In genomic region chr12:132317233-132317938, GRCh38 we compare ENCODE assay signal across 20 cellular contexts. TPM values are rescaled to one million over a fixed set of nuclear protein-coding genes. Genes with fewer than 3 reads are reported as not detected.
DNase-seq lines count a peak whose midpoint lies in the region; ATAC-seq and TF ChIP-seq lines count a peak whose summit lies in the region.
"Had no signal": no experiment of that assay in that cellular context is flagged by ENCODE, and none has a peak within 500 bp of the region (broad histone marks: within the 10 kb centered on the region; RNA-seq: fewer than 3 reads in every experiment).

No MANE protein-coding gene starts in this region.

- DNase-seq in left ventricle myocardium superior (peak; percentile 7), right atrium auricular region (ENCODE audit: low spot score) (no peak), glutamatergic neuron (peak; percentile 2), neural progenitor cell (ENCODE audit: low spot score) (no peak), spleen (peak; percentile 61), adrenal gland (no peak)
- DNase-seq: ACHN; BE2C; C1 segment of cervical spinal cord; CD4-positive, CD25-positive, alpha-beta regulatory T cell; CD8-positive, alpha-beta memory T cell; COR-L47; DMS 273 treated with DMSO at 0.1 percent for 48 hours; DMS53; DND-41; EL; GM23248 had no signal

- H3K4me3 ChIP-seq in right atrium auricular region (no peak overlapping the region), neural progenitor cell (no peak overlapping the region), spleen (no peak overlapping the region), adrenal gland (no peak overlapping the region)
- H3K4me3 ChIP-seq: GM23248, HAP-1 had no signal

- H3K4me1 ChIP-seq in right atrium auricular region (no peaks in the 10 kb centered on the region), neural progenitor cell (no peaks in the 10 kb centered on the region), spleen (peaks cover 0 to 1% (median 0%) of the 10 kb centered on the region in 6 donors), adrenal gland (replicated peaks in 1 of 2) (no peaks in the 10 kb centered on the region)
- H3K4me1 ChIP-seq: BE2C, HAP-1 had no signal

- H3F3A ChIP-seq in neural progenitor cell (ENCODE audit: low read depth): no peaks in the 10 kb centered on the region

- H3K4me2 ChIP-seq in neural progenitor cell: no peak overlapping the region

- no peaks in the 10 kb centered on the region for H3K9me3 Mint-ChIP-seq in glutamatergic neuron (ENCODE audit: unreplicated experiment)
- H3K9me3 Mint-ChIP-seq in neural progenitor cell: no peaks in the 10 kb centered on the region

- no peak for ATAC-seq in left ventricle myocardium superior
- no peak for ATAC-seq in GM21367 (IDR thresholded peaks at IDR 0.05; ENCODE audit: unreplicated experiment)

- H3K36me3 ChIP-seq in right atrium auricular region (no peaks in the 10 kb centered on the region), neural progenitor cell (no peaks in the 10 kb centered on the region), spleen (no peaks in the 10 kb centered on the region), adrenal gland (replicated peaks in 1 of 2) (no peaks in the 10 kb centered on the region)
- H3K36me3 ChIP-seq: BE2C, HAP-1 had no signal

- H3K4me1 Mint-ChIP-seq in glutamatergic neuron (ENCODE audit: low read depth, unreplicated experiment): peaks cover 3% of the 10 kb centered on the region
- H3K4me1 Mint-ChIP-seq in neural progenitor cell: no peaks in the 10 kb centered on the region
- H3K4me1 Mint-ChIP-seq: CD4-positive, CD25-positive, alpha-beta regulatory T cell; CD8-positive, alpha-beta memory T cell had no signal

- H3K4me3 Mint-ChIP-seq in glutamatergic neuron (ENCODE audit: unreplicated experiment): no peak overlapping the region
- peak overlapping the region; percentile 21 for H3K4me3 Mint-ChIP-seq in neural progenitor cell
- H3K4me3 Mint-ChIP-seq: CD4-positive, CD25-positive, alpha-beta regulatory T cell; CD8-positive, alpha-beta memory T cell had no signal

- no peaks in the 10 kb centered on the region for H3K36me3 Mint-ChIP-seq in glutamatergic neuron (ENCODE audit: unreplicated experiment)
- H3K36me3 Mint-ChIP-seq in neural progenitor cell: no peaks in the 10 kb centered on the region
- H3K36me3 Mint-ChIP-seq: CD4-positive, CD25-positive, alpha-beta regulatory T cell had no signal

- TF ChIP-seq CTCF in right atrium auricular region (IDR thresholded peaks at IDR 0.05) (no peak), glutamatergic neuron (IDR thresholded peaks at IDR 0.05; ENCODE audit: partially characterized antibody, unreplicated experiment) (no peak), neural progenitor cell (IDR thresholded peaks at IDR 0.05) (no peak), spleen (IDR thresholded peaks at IDR 0.05 in 8 of 11, conservative IDR thresholded peaks at IDR 0.05 in 3 of 11) (no peak), adrenal gland (IDR thresholded peaks at IDR 0.05) (no peak)

- WGBS in spleen, 5 donors: 77 to 88% (median 83%) methylated on average over 18 to 19 of the region's 19 CpGs
- WGBS in adrenal gland, 4 donors: 74 to 82% (median 77%) methylated on average over 18 to 19 of the region's 19 CpGs

- H3K27me3 Mint-ChIP-seq in glutamatergic neuron (ENCODE audit: unreplicated experiment): peaks cover 10% of the 10 kb centered on the region
- H3K27me3 Mint-ChIP-seq in neural progenitor cell (ENCODE audit: insufficient read depth, low read depth): peaks cover 10% of the 10 kb centered on the region
- H3K27me3 Mint-ChIP-seq: CD4-positive, CD25-positive, alpha-beta regulatory T cell had no signal

- no peaks in the 10 kb centered on the region for H3K79me2 ChIP-seq in neural progenitor cell (ENCODE audit: low read depth)

- TF ChIP-seq POLR2A in spleen (IDR thresholded peaks at IDR 0.05): no peak
- TF ChIP-seq POLR2A in adrenal gland (IDR thresholded peaks at IDR 0.05): no peak

- H3K27ac Mint-ChIP-seq in glutamatergic neuron (ENCODE audit: unreplicated experiment) (no peak overlapping the region), neural progenitor cell (no peak overlapping the region)
- H3K27ac Mint-ChIP-seq: CD4-positive, CD25-positive, alpha-beta regulatory T cell; CD8-positive, alpha-beta memory T cell had no signal

- H3K27ac ChIP-seq in right atrium auricular region (no peak overlapping the region), neural progenitor cell (no peak overlapping the region), spleen (no peak overlapping the region), adrenal gland (no peak overlapping the region)
- H3K27ac ChIP-seq: GM23248 had no signal

- H3K9me3 ChIP-seq in right atrium auricular region (no peaks in the 10 kb centered on the region), neural progenitor cell (ENCODE audit: low read depth) (no peaks in the 10 kb centered on the region), spleen (peaks cover 0 to 7% (median 4%) of the 10 kb centered on the region in 8 donors), adrenal gland (replicated peaks in 1 of 3) (no peaks in the 10 kb centered on the region)
- H3K9me3 ChIP-seq: BE2C, HAP-1 had no signal

- H2AFZ ChIP-seq in neural progenitor cell (replicated peaks): no peak overlapping the region
- H2AFZ ChIP-seq: GM23248 had no signal

- no peak overlapping the region for H3K9ac ChIP-seq in neural progenitor cell
- H3K9ac ChIP-seq: GM23248 had no signal

- intact Hi-C loops in left ventricle myocardium superior (cut with micrococcal nuclease) (no loop called here), spleen (cut with DNase I; ENCODE audit: low total_unique reads) (no loop called here), adrenal gland (cut with DNase I) (no loop called here)

- H3K27me3 ChIP-seq in right atrium auricular region: no peaks in the 10 kb centered on the region
- peaks cover 33% of the 10 kb centered on the region for H3K27me3 ChIP-seq in neural progenitor cell
- H3K27me3 ChIP-seq in spleen (replicated peaks in 1 of 7): peaks cover 0 to 77% (median 3%) of the 10 kb centered on the region in 7 donors
- H3K27me3 ChIP-seq in adrenal gland: peaks cover 4% of the 10 kb centered on the region

- no peaks in the 10 kb centered on the region for H4K20me1 ChIP-seq in neural progenitor cell (ENCODE audit: low read depth)

RNA-seq across cellular contexts. Expression of gene GALNT9, which starts 12.0 kb away (rescaled TPM):
- total RNA-seq in left ventricle myocardium superior (1.6 TPM), right atrium auricular region (10 to 100 TPM in 1 of 2 donors, 1 to 10 TPM in 1; 4.0 to 10.8 TPM), glutamatergic neuron (ENCODE audit: unreplicated experiment) (13.7 TPM), neural progenitor cell (ENCODE audit: low replicate concordance) (0.34 TPM in 1 of 2 replicates, not detected in the other), spleen (1 to 10 TPM in 5 of 7 donors, under 1 TPM in 2; 0.52 to 2.4 (median 1.4) TPM), adrenal gland (1 to 10 TPM in 5 of 8 donors, under 1 TPM in 2, not detected in 1; 0.57 to 7.8 (median 1.8) TPM)
- polyA plus RNA-seq in spleen (under 1 TPM; 0.20 to 0.51 (median 0.30) TPM), adrenal gland (1 to 10 TPM in 1 of 3 donors, under 1 TPM in 2; 0.44 to 2.5 (median 0.72) TPM)
- total RNA-seq: HT-29 had no signal
- polyA plus RNA-seq: CD8-positive, alpha-beta memory T cell had no signal

Comparison
In these comparisons a context has a peak if more than half of its experiments do, and no peak if none do; other contexts are left out.
1. DNase-seq: peak in left ventricle myocardium superior (single experiment), glutamatergic neuron (single experiment) and spleen (single experiment); none in right atrium auricular region (single experiment), neural progenitor cell (single experiment) and adrenal gland (0 of 7).